10 cellular contexts compared by ENCODE assay signal in genomic region chr12:111431772-111432171, GRCh38. TPM values are rescaled to one million over a fixed set of nuclear protein-coding genes. Genes with fewer than 3 reads are reported as not detected.
DNase-seq lines count a peak whose midpoint lies in the region; ATAC-seq and TF ChIP-seq lines count a peak whose summit lies in the region.
"Had no signal": no experiment of that assay in that cellular context is flagged by ENCODE, and none has a peak within 500 bp of the region (broad histone marks: within the 10 kb centered on the region; RNA-seq: fewer than 3 reads in every experiment).

No MANE protein-coding gene starts in this region.

- peaks cover 63% of the 10 kb centered on the region for H3K4me1 Mint-ChIP-seq in memory B cell

- no peaks in the 10 kb centered on the region for H3K9me3 Mint-ChIP-seq in memory B cell

- no peaks in the 10 kb centered on the region for H3K27me3 Mint-ChIP-seq in memory B cell

- H3K36me3 ChIP-seq in heart right ventricle: peaks cover 0 to 10% (median 0%) of the 10 kb centered on the region in 9 donors
- no peaks in the 10 kb centered on the region for H3K36me3 ChIP-seq in upper lobe of right lung

- peak overlapping the region; percentile 74 to 93 (median 90) for H3K27ac ChIP-seq in heart right ventricle
- peak overlapping the region; percentile 51 for H3K27ac ChIP-seq in upper lobe of right lung

- H3K4me1 ChIP-seq in heart right ventricle (peaks cover 63 to 100% (median 98%) of the 10 kb centered on the region in 9 donors), upper lobe of right lung (peaks cover 85% of the 10 kb centered on the region)

- H3K4me3 Mint-ChIP-seq in memory B cell: peak overlapping the region; percentile 34

- peaks cover 2% of the 10 kb centered on the region for H3K36me3 Mint-ChIP-seq in memory B cell

- ATAC-seq in heart right ventricle: no peak
- ATAC-seq in memory B cell (ENCODE audit: low read depth): no peak
- ATAC-seq in upper lobe of right lung: no peak
- ATAC-seq in HG03175 (IDR thresholded peaks at IDR 0.05; ENCODE audit: unreplicated experiment): no peak

- H3K4me3 ChIP-seq in heart right ventricle: no peak overlapping the region
- no peak overlapping the region for H3K4me3 ChIP-seq in upper lobe of right lung
- H3K4me3 ChIP-seq in foreskin fibroblast (ENCODE audit: low read depth in 1 of 2, low read length in 2 of 2): no peak overlapping the region

- no peaks in the 10 kb centered on the region for H3K27me3 ChIP-seq in heart right ventricle
- H3K27me3 ChIP-seq in upper lobe of right lung: no peaks in the 10 kb centered on the region

- DNase-seq in heart right ventricle: no peak
- DNase-seq in cardiac septum (ENCODE audit: low spot score): no peak
- peak; percentile 56 for DNase-seq in amniotic epithelial cell (ENCODE audit: low read depth)
- DNase-seq in memory B cell (ENCODE audit: low spot score in 2 of 2): no peak
- no peak for DNase-seq in upper lobe of right lung
- DNase-seq in stimulated activated CD4-positive, alpha-beta T cell treated with anti-CD3 and anti-CD28 coated beads, Interleukin-4, amount 100 ng/mL, for 24 hours: no peak
- DNase-seq in foreskin fibroblast: no peak
- DNase-seq: midbrain, NCI-H524 treated with DMSO at 0.1 percent for 48 hours had no signal

- peak overlapping the region; percentile 99 for H3K27ac Mint-ChIP-seq in memory B cell

- WGBS in heart right ventricle, 2 donors: 78 to 84% methylated on average over 6 of the region's 6 CpGs

- H3K9me3 ChIP-seq in heart right ventricle: no peaks in the 10 kb centered on the region
- no peaks in the 10 kb centered on the region for H3K9me3 ChIP-seq in upper lobe of right lung

- no peak for TF ChIP-seq CTCF in heart right ventricle (IDR thresholded peaks at IDR 0.05)
- TF ChIP-seq CTCF in upper lobe of right lung (IDR thresholded peaks at IDR 0.05): no peak
- TF ChIP-seq CTCF in foreskin fibroblast (IDR thresholded peaks at IDR 0.05; ENCODE audit: low read depth, low read length): no peak

- intact Hi-C loops in heart right ventricle (cut with DNase I) (no loop called here), cardiac septum (cut with DNase I) (loop anchor here (2.0 kb wide), 1 partner anchor 21 kb away; no protein-coding TSS in a partner anchor), upper lobe of right lung (cut with DNase I) (no loop called here)

RNA-seq across cellular contexts. Expression of gene SH2B3, which starts 26.0 kb away (rescaled TPM):
- 10 to 100 TPM; 29.8 to 61.4 (median 39.0) TPM for total RNA-seq in heart right ventricle
- polyA plus RNA-seq in heart right ventricle: 10 to 100 TPM in 1 of 2 donors, 1 to 10 TPM in 1; 9.9 to 11.5 TPM
- total RNA-seq in cardiac septum: 33.7 TPM
- total RNA-seq in upper lobe of right lung: 47.1 TPM
